Comparison of ENCODE assay signal across 22 cellular contexts in genomic region chr5:88480245-88480644, GRCh38.
DNase-seq lines count a peak whose midpoint lies in the region; ATAC-seq and TF ChIP-seq lines count a peak whose summit lies in the region.
"Had no signal": no experiment of that assay in that cellular context is flagged by ENCODE, and none has a peak within 500 bp of the region (broad histone marks: within the 10 kb centered on the region; RNA-seq: fewer than 3 reads in every experiment).

No MANE protein-coding gene starts in this region.

- H3K27ac ChIP-seq in thyroid gland: no peak overlapping the region
- H3K27ac ChIP-seq: left lung, upper lobe of left lung, WERI-Rb-1 had no signal

- H3K36me3 Mint-ChIP-seq in activated naive CD4-positive, alpha-beta T cell treated with anti-CD3 and anti-CD28 coated beads, Interleukin-2, amount 50 U/mL, for 24 hours: no peaks in the 10 kb centered on the region
- no peaks in the 10 kb centered on the region for H3K36me3 Mint-ChIP-seq in activated naive CD4-positive, alpha-beta T cell treated with anti-CD3 and anti-CD28 coated beads, Interleukin-2, amount 50 U/mL, for 72 hours
- no peaks in the 10 kb centered on the region for H3K36me3 Mint-ChIP-seq in CD14-positive monocyte
- H3K36me3 Mint-ChIP-seq in naive thymus-derived CD8-positive, alpha-beta T cell: no peaks in the 10 kb centered on the region
- H3K36me3 Mint-ChIP-seq: activated CD4-positive, alpha-beta memory T cell treated with anti-CD3 and anti-CD28 coated beads for 36 hours; CD4-positive, alpha-beta memory T cell had no signal

- peak overlapping the region; percentile 8 for H3K27ac Mint-ChIP-seq in activated naive CD4-positive, alpha-beta T cell treated with anti-CD3 and anti-CD28 coated beads, Interleukin-2, amount 50 U/mL, for 24 hours
- no peak overlapping the region for H3K27ac Mint-ChIP-seq in activated naive CD4-positive, alpha-beta T cell treated with anti-CD3 and anti-CD28 coated beads, Interleukin-2, amount 50 U/mL, for 72 hours
- no peak overlapping the region for H3K27ac Mint-ChIP-seq in CD14-positive monocyte
- no peak overlapping the region for H3K27ac Mint-ChIP-seq in naive thymus-derived CD8-positive, alpha-beta T cell
- H3K27ac Mint-ChIP-seq: activated CD4-positive, alpha-beta memory T cell treated with anti-CD3 and anti-CD28 coated beads for 36 hours; activated naive CD4-positive, alpha-beta T cell treated with anti-CD3 and anti-CD28 coated beads for 36 hours; CD4-positive, alpha-beta memory T cell; stimulated activated naive CD8-positive, alpha-beta T cell treated with anti-CD3 and anti-CD28 coated beads, Interleukin-15, Interleukin-2, amounts not matched to agents 100 ng/mL and 50 ng/mL, for 24 hours; T-helper 1 cell treated with Interleukin-12 subunit alpha and Interleukin-12 subunit beta and Interleukin-4 antibody, amounts not matched to agents 30 μg/mL and 1 μg/mL, for 36 hours had no signal

- H3K4me3 Mint-ChIP-seq in activated naive CD4-positive, alpha-beta T cell treated with anti-CD3 and anti-CD28 coated beads, Interleukin-2, amount 50 U/mL, for 24 hours: no peak overlapping the region
- no peak overlapping the region for H3K4me3 Mint-ChIP-seq in CD14-positive monocyte
- H3K4me3 Mint-ChIP-seq in naive thymus-derived CD8-positive, alpha-beta T cell: no peak overlapping the region
- H3K4me3 Mint-ChIP-seq: activated CD4-positive, alpha-beta memory T cell treated with anti-CD3 and anti-CD28 coated beads for 36 hours; activated naive CD4-positive, alpha-beta T cell treated with anti-CD3 and anti-CD28 coated beads for 36 hours; CD4-positive, alpha-beta memory T cell; H9; stimulated activated naive CD8-positive, alpha-beta T cell treated with anti-CD3 and anti-CD28 coated beads, Interleukin-15, Interleukin-2, amounts not matched to agents 100 ng/mL and 50 ng/mL, for 24 hours; T-helper 1 cell treated with Interleukin-12 subunit alpha and Interleukin-12 subunit beta and Interleukin-4 antibody, amounts not matched to agents 30 μg/mL and 1 μg/mL, for 36 hours had no signal

- no peaks in the 10 kb centered on the region for H3K9me3 ChIP-seq in thyroid gland
- H3K9me3 ChIP-seq: left lung, mucosa of descending colon, upper lobe of left lung had no signal

- TF ChIP-seq CTCF in thyroid gland (IDR thresholded peaks at IDR 0.05) (no peak), CD14-positive monocyte (IDR thresholded peaks at IDR 0.05) (no peak)

- H3K4me1 ChIP-seq in thyroid gland: no peaks in the 10 kb centered on the region
- H3K4me1 ChIP-seq: left lung, upper lobe of left lung had no signal

- peaks cover 8% of the 10 kb centered on the region for H3K27me3 Mint-ChIP-seq in activated naive CD4-positive, alpha-beta T cell treated with anti-CD3 and anti-CD28 coated beads, Interleukin-2, amount 50 U/mL, for 24 hours
- H3K27me3 Mint-ChIP-seq in CD14-positive monocyte (ENCODE audit: low read depth in 3 of 3): peaks cover 0 to 2% (median 0%) of the 10 kb centered on the region in 3 donors
- H3K27me3 Mint-ChIP-seq in naive thymus-derived CD8-positive, alpha-beta T cell: peaks cover 3 to 22% (median 16%) of the 10 kb centered on the region in 5 donors

- H3K4me1 Mint-ChIP-seq in activated naive CD4-positive, alpha-beta T cell treated with anti-CD3 and anti-CD28 coated beads, Interleukin-2, amount 50 U/mL, for 24 hours: no peaks in the 10 kb centered on the region
- no peaks in the 10 kb centered on the region for H3K4me1 Mint-ChIP-seq in CD14-positive monocyte
- H3K4me1 Mint-ChIP-seq in naive thymus-derived CD8-positive, alpha-beta T cell: no peaks in the 10 kb centered on the region
- H3K4me1 Mint-ChIP-seq: CD4-positive, alpha-beta memory T cell had no signal

- H3K27me3 ChIP-seq in thyroid gland: no peaks in the 10 kb centered on the region
- H3K27me3 ChIP-seq: left lung, upper lobe of left lung had no signal

- no peak for ATAC-seq in activated naive CD4-positive, alpha-beta T cell treated with anti-CD3 and anti-CD28 coated beads, Interleukin-2, amount 50 U/mL, for 72 hours
- ATAC-seq in GM18519 (IDR thresholded peaks at IDR 0.05; ENCODE audit: low FRiP score, unreplicated experiment): no peak
- no peak for ATAC-seq in naive thymus-derived CD8-positive, alpha-beta T cell
- ATAC-seq: left lung, mucosa of descending colon, sciatic nerve had no signal

- DNase-seq in activated naive CD4-positive, alpha-beta T cell treated with anti-CD3 and anti-CD28 coated beads, Interleukin-2, amount 50 U/mL, for 72 hours (ENCODE audit: low spot score in 2 of 2): no peak
- DNase-seq in NCI-H446 treated with DMSO at 0.1 percent for 48 hours (lab: John Stamatoyannopoulos, UW) (peak; percentile 89), cerebellum (ENCODE audit: low spot score) (peak; percentile 12), thyroid gland (peak; percentile 75 to 83), CD14-positive monocyte (ENCODE audit: low spot score) (no peak)
- DNase-seq in naive thymus-derived CD8-positive, alpha-beta T cell: no peak
- DNase-seq: activated CD4-positive, alpha-beta memory T cell treated with anti-CD3 and anti-CD28 coated beads for 36 hours; activated naive CD4-positive, alpha-beta T cell treated with anti-CD3 and anti-CD28 coated beads for 36 hours; CD4-positive, alpha-beta memory T cell; foreskin fibroblast; H9; Karpas-422; left lung; mucosa of descending colon; NCI-H2227 treated with DMSO at 0.1 percent for 48 hours; upper lobe of left lung; WERI-Rb-1 had no signal

- H3K36me3 ChIP-seq in thyroid gland: no peaks in the 10 kb centered on the region
- H3K36me3 ChIP-seq: left lung, upper lobe of left lung, WERI-Rb-1 had no signal

- no peaks in the 10 kb centered on the region for H3K9me3 Mint-ChIP-seq in activated naive CD4-positive, alpha-beta T cell treated with anti-CD3 and anti-CD28 coated beads, Interleukin-2, amount 50 U/mL, for 24 hours
- H3K9me3 Mint-ChIP-seq in activated naive CD4-positive, alpha-beta T cell treated with anti-CD3 and anti-CD28 coated beads, Interleukin-2, amount 50 U/mL, for 72 hours: no peaks in the 10 kb centered on the region
- peaks cover 0 to 2% (median 0%) of the 10 kb centered on the region in 7 donors for H3K9me3 Mint-ChIP-seq in CD14-positive monocyte
- no peaks in the 10 kb centered on the region for H3K9me3 Mint-ChIP-seq in naive thymus-derived CD8-positive, alpha-beta T cell
- H3K9me3 Mint-ChIP-seq: activated CD4-positive, alpha-beta memory T cell treated with anti-CD3 and anti-CD28 coated beads for 36 hours; activated naive CD4-positive, alpha-beta T cell treated with anti-CD3 and anti-CD28 coated beads for 36 hours; CD4-positive, alpha-beta memory T cell; H9; stimulated activated naive CD8-positive, alpha-beta T cell treated with anti-CD3 and anti-CD28 coated beads, Interleukin-15, Interleukin-2, amounts not matched to agents 100 ng/mL and 50 ng/mL, for 24 hours; T-helper 1 cell treated with Interleukin-12 subunit alpha and Interleukin-12 subunit beta and Interleukin-4 antibody, amounts not matched to agents 30 μg/mL and 1 μg/mL, for 36 hours had no signal

- POLR2A ChIA-PET in naive thymus-derived CD8-positive, alpha-beta T cell (lab: Charles Lee): no interaction called here

- no peak for TF ChIP-seq POLR2A in thyroid gland (IDR thresholded peaks at IDR 0.05)

- WGBS in thyroid gland, 2 donors: 26 to 32% methylated on average over 4 of the region's 4 CpGs

- intact Hi-C loops in thyroid gland (cut with DNase I) (no loop called here), CD14-positive monocyte (cut with micrococcal nuclease) (no loop called here)

- H3K4me3 ChIP-seq in thyroid gland (replicated peaks in 1 of 3): no peak overlapping the region
- H3K4me3 ChIP-seq: left lung, mucosa of descending colon, upper lobe of left lung had no signal

Comparison
In these comparisons a context has a peak if more than half of its experiments do, and no peak if none do; other contexts are left out.
1. DNase-seq: peak in NCI-H446 treated with DMSO at 0.1 percent for 48 hours (single experiment), cerebellum (single experiment) and thyroid gland (2 of 2); none in activated naive CD4-positive, alpha-beta T cell treated with anti-CD3 and anti-CD28 coated beads, Interleukin-2, amount 50 U/mL, for 72 hours (0 of 2), CD14-positive monocyte (single experiment) and naive thymus-derived CD8-positive, alpha-beta T cell (0 of 10).